Comparison of ENCODE assay signal across 8 cellular contexts in genomic region chr11:67022961-67023956, GRCh38. TPM values are rescaled to one million over a fixed set of nuclear protein-coding genes. Genes with fewer than 3 reads are reported as not detected.
DNase-seq lines count a peak whose midpoint lies in the region; ATAC-seq, FAIRE-seq and TF ChIP-seq lines count a peak whose summit lies in the region.

Gene SYT12 (plus strand): TSS chr11:67023134. CDS start chr11:67030145, 7,011 bp downstream.

- peak; percentile 23 for DNase-seq in EL
- no peak for DNase-seq in RWPE2 (ENCODE audit: low spot score)
- DNase-seq in H1 (ENCODE audit: low read depth in 1 of 2, low spot score in 2 of 2), result peak in 1 of 2 experiments; percentile 72
- DNase-seq in natural killer cell, result no peak
- no peak for DNase-seq in erythroblast (lab: John Stamatoyannopoulos, UW)
- no peak for DNase-seq in NCI-H82 treated with DMSO at 0.1 percent for 48 hours (lab: John Stamatoyannopoulos, UW; ENCODE audit: unreplicated experiment)
- DNase-seq in HCEC 1CT, result no peak

- no peak within 1 kb of the TSS for H2AFZ ChIP-seq in H1 (ENCODE audit: low read length)

- H4K8ac ChIP-seq in H1 (ENCODE audit: extremely low read depth, insufficient read depth, low read length), result peak within 1 kb of the TSS; percentile 71

- no peak for TF ChIP-seq RAD21 in H1 (IDR thresholded peaks at IDR 0.05 in 1 of 2, conservative IDR thresholded peaks at IDR 0.05 in 1 of 2; ENCODE audit: low read depth in 2 of 2, low read length in 2 of 2)

- H3K27me3 ChIP-seq in RWPE2 (ENCODE audit: insufficient read depth, poor library complexity, severe bottlenecking), result no peaks in the 10 kb centered on the region
- H3K27me3 ChIP-seq in H1 (replicated peaks in 1 of 4; ENCODE audit: control insufficient read depth in 3 of 4, extremely low read depth in 1 of 4, insufficient read depth in 3 of 4, low read length in 3 of 4), result peaks cover 24 to 37% (median 29%) of the 10 kb centered on the region in 4 experiments

- H3K4me1 ChIP-seq in RWPE2 (ENCODE audit: insufficient read depth, poor library complexity, severe bottlenecking), result peaks cover 22% of the 10 kb centered on the region
- H3K4me1 ChIP-seq in H1 (replicated peaks in 1 of 4; ENCODE audit: control insufficient read depth in 3 of 4, insufficient read depth in 4 of 4, low read length in 3 of 4), result peaks cover 2 to 9% (median 7%) of the 10 kb centered on the region in 4 experiments; a peak in 6 of 7 replicates

- H4K91ac ChIP-seq in H1 (replicated peaks; ENCODE audit: insufficient read length, low read length), result no peak within 1 kb of the TSS

- no peak within 1 kb of the TSS for H2BK120ac ChIP-seq in H1 (replicated peaks; ENCODE audit: low read depth, low read length)

- ATAC-seq in RWPE2 (ENCODE audit: low read depth) (peak; percentile 7), natural killer cell (peak in 2 of 3 donors; percentile 38 to 57), HG03571 (IDR thresholded peaks at IDR 0.05; ENCODE audit: unreplicated experiment) (no peak)

- H3K56ac ChIP-seq in H1 (replicated peaks; ENCODE audit: insufficient read length, low read depth, low read length), result no peak within 1 kb of the TSS

- H3K4me1 Mint-ChIP-seq in natural killer cell, result peaks cover 12 to 29% of the 10 kb centered on the region in 2 donors

- CTCF ChIA-PET in H1 (lab: Charles Lee; ENCODE audit: partially characterized antibody), result interaction anchor here (0.6 to 4.3 kb wide), 11 partner anchors 15 to 203 kb away, joined by 3 to 32 read pairs (median 4); partner anchors contain the start of gene C11orf86

- H3K79me2 ChIP-seq in H1 (ENCODE audit: control insufficient read depth in 1 of 2, insufficient read depth in 2 of 2, low read length in 2 of 2), result no peaks in the 10 kb centered on the region

- peaks cover 7% of the 10 kb centered on the region for H3K23me2 ChIP-seq in H1 (ENCODE audit: low read depth, low read length)

- peaks cover 25 to 27% of the 10 kb centered on the region in 2 donors for H3K27me3 Mint-ChIP-seq in natural killer cell (ENCODE audit: low read depth in 2 of 2)

- H3K9ac ChIP-seq in H1 (replicated peaks in 1 of 4; ENCODE audit: extremely low read depth in 1 of 4, low read depth in 3 of 4, low read length in 3 of 4), result no peak within 1 kb of the TSS

- intact Hi-C loops in natural killer cell (cut with micrococcal nuclease), result no loop called here

- H2BK5ac ChIP-seq in H1 (ENCODE audit: low read depth, low read length), result 0 out of 2 replicates have a peak within 1 kb of the TSS, but pooled peaks have one; percentile 44

- no peaks in the 10 kb centered on the region for H3K9me3 Mint-ChIP-seq in natural killer cell

- H3K4me3 Mint-ChIP-seq in natural killer cell, result peak within 1 kb of the TSS; percentile 84

- peaks cover 0 to 5% of the 10 kb centered on the region in 2 experiments for H4K20me1 ChIP-seq in H1 (replicated peaks in 1 of 2; ENCODE audit: control insufficient read depth in 1 of 2, insufficient read depth in 2 of 2, low read length in 2 of 2)

- H3K4me3 ChIP-seq in RWPE2 (ENCODE audit: severe bottlenecking), result peak within 1 kb of the TSS; percentile 29
- H3K4me3 ChIP-seq in H1 (ENCODE audit: extremely low read depth in 1 of 4, insufficient read depth in 2 of 4, low read depth in 3 of 4, low read length in 4 of 4), result peak within 1 kb of the TSS; percentile 36 to 63 (median 46)

- no peak within 1 kb of the TSS for H3K23ac ChIP-seq in H1 (ENCODE audit: insufficient read length)

- peak within 1 kb of the TSS; percentile 57 for H3K27ac ChIP-seq in RWPE2 (ENCODE audit: poor library complexity, severe bottlenecking)
- no peak within 1 kb of the TSS for H3K27ac ChIP-seq in H1 (ENCODE audit: low read depth, low read length)

- H2BK20ac ChIP-seq in H1 (ENCODE audit: low read length), result peak within 1 kb of the TSS; percentile 48; the same call in 1 of the 2 replicates

- H3K36me3 Mint-ChIP-seq in natural killer cell, result no peaks in the 10 kb centered on the region

- H3K4me2 ChIP-seq in H1 (ENCODE audit: insufficient read depth in 1 of 2, low read depth in 2 of 2, low read length in 2 of 2), result peak within 1 kb of the TSS; percentile 92 to 96

- TF ChIP-seq POLR2A in H1 (IDR thresholded peaks at IDR 0.05; ENCODE audit: control extremely low read depth in 1 of 2, low read depth in 2 of 2, low read length in 2 of 2) (no peak), erythroblast (IDR thresholded peaks at IDR 0.05; ENCODE audit: low read length) (no peak)

- no peak within 1 kb of the TSS for H3K14ac ChIP-seq in H1 (ENCODE audit: insufficient read length)

- no peak for TF ChIP-seq EP300 in H1 (IDR thresholded peaks at IDR 0.05; ENCODE audit: borderline replicate concordance in 1 of 2, low read depth in 2 of 2, low read length in 2 of 2)

- H3K4ac ChIP-seq in H1 (replicated peaks; ENCODE audit: insufficient read length, low read depth, low read length), result peak within 1 kb of the TSS; percentile 20

- H4K5ac ChIP-seq in H1 (ENCODE audit: insufficient read length, low read depth, low read length), result no peak within 1 kb of the TSS

- 6% methylated on average over 65 of the region's 118 CpGs; no CpG with 5 or more reads in 1 of the 2 experiments for WGBS in H1 (ENCODE audit: extremely low coverage in 1 of 2, insufficient coverage in 1 of 2, insufficient read length in 1 of 2, insufficient replicate concordance in 2 of 2, low coverage in 1 of 2, low lambda C conversion rate in 2 of 2, missing lambda C conversion rate in 1 of 2), 2 experiments

- TF ChIP-seq CTCF in RWPE2 (IDR thresholded peaks at IDR 0.05; ENCODE audit: poor library complexity, severe bottlenecking), result no peak
- TF ChIP-seq CTCF in H1 (IDR thresholded peaks at IDR 0.05; ENCODE audit: control extremely low read depth in 1 of 3, insufficient read depth in 1 of 3, low read depth in 1 of 3, low read length in 3 of 3), result no peak
- TF ChIP-seq CTCF in natural killer cell (IDR thresholded peaks at IDR 0.05), result no peak

- POLR2A ChIA-PET in H1 (lab: Charles Lee; ENCODE audit: partially characterized antibody), result interaction anchor here (0.6 to 1.5 kb wide), 6 partner anchors 8 to 171 kb away, joined by 3 to 6 read pairs (median 3); no protein-coding TSS in a partner anchor

- no peak for FAIRE-seq in H1 (lab: Jason Lieb, UNC)

- H2BK12ac ChIP-seq in H1 (ENCODE audit: low read depth, low read length), result peak within 1 kb of the TSS; percentile 80; the same call in 1 of the 2 replicates

- H3K36me3 ChIP-seq in RWPE2 (ENCODE audit: low read depth), result no peaks in the 10 kb centered on the region
- no peaks in the 10 kb centered on the region for H3K36me3 ChIP-seq in H1 (ENCODE audit: control insufficient read depth in 2 of 4, insufficient read depth in 4 of 4, low read length in 3 of 4)

- H2AK5ac ChIP-seq in H1 (ENCODE audit: low read depth, low read length), result no peak within 1 kb of the TSS; the same call in 1 of the 2 replicates

- H3K79me1 ChIP-seq in H1 (ENCODE audit: low read depth, low read length), result no peaks in the 10 kb centered on the region; the same call in 1 of the 2 replicates

- H3K9me3 ChIP-seq in RWPE2 (ENCODE audit: severe bottlenecking) (no peaks in the 10 kb centered on the region), H1 (ENCODE audit: insufficient read depth in 2 of 2, low read depth in 1 of 2, low read length in 1 of 2) (peaks cover 3 to 4% of the 10 kb centered on the region in 2 experiments; a peak in 2 of 4 replicates)

- no peak within 1 kb of the TSS; the same call in 1 of the 2 replicates for H2BK15ac ChIP-seq in H1 (ENCODE audit: low read length)

- peak within 1 kb of the TSS; percentile 48 for H3K18ac ChIP-seq in H1 (ENCODE audit: extremely low read depth, low read length)

- no peak within 1 kb of the TSS for H3K27ac Mint-ChIP-seq in natural killer cell

TF ChIP-seq in H1, 55 proteins besides CTCF, POLR2A, EP300 and RAD21 (continues in another document):
- TF ChIP-seq CHD1 (IDR thresholded peaks at IDR 0.05; ENCODE audit: low read depth, low read length) (no peak), ASH2L (IDR thresholded peaks at IDR 0.05; ENCODE audit: low read length) (peak; percentile 38), KDM4A (IDR thresholded peaks at IDR 0.05; ENCODE audit: low read depth, low read length, severe bottlenecking) (peak; percentile 79), TBP (IDR thresholded peaks at IDR 0.05; ENCODE audit: low read depth, low read length) (no peak), EGR1 (IDR thresholded peaks at IDR 0.05; ENCODE audit: borderline replicate concordance, low read depth, low read length) (no peak), HDAC2 (IDR thresholded peaks at IDR 0.05; ENCODE audit: borderline replicate concordance in 1 of 2, low read depth in 2 of 2, low read length in 2 of 2) (no peak), BRCA1 (IDR thresholded peaks at IDR 0.05; ENCODE audit: low read depth, low read length) (no peak), SUZ12 (IDR thresholded peaks at IDR 0.05; ENCODE audit: low read length) (peak; percentile 79), RBBP5 (IDR thresholded peaks at IDR 0.05; ENCODE audit: borderline replicate concordance, low read depth, low read length) (peak; percentile 67; the same call in 1 of the 2 replicates), CEBPB (IDR thresholded peaks at IDR 0.05; ENCODE audit: low read depth, low read length) (no peak), POU5F1 (IDR thresholded peaks at IDR 0.05; ENCODE audit: low read depth, low read length) (no peak), SRF (IDR thresholded peaks at IDR 0.05; ENCODE audit: low read depth, low read length) (no peak), CBX5 (IDR thresholded peaks at IDR 0.05; ENCODE audit: low read depth, low read length) (no peak), CREB1 (IDR thresholded peaks at IDR 0.05) (0 out of 2 replicates have a peak, but pooled peaks have one; percentile 18), TAF1 (IDR thresholded peaks at IDR 0.05; ENCODE audit: low read depth, low read length) (0 out of 2 replicates have a peak, but pooled peaks have one; percentile 12), SP4 (IDR thresholded peaks at IDR 0.05; ENCODE audit: low read length) (no peak), CTBP2 (IDR thresholded peaks at IDR 0.05; ENCODE audit: borderline replicate concordance, insufficient read depth, insufficient read length, low read length) (no peak), JUN (IDR thresholded peaks at IDR 0.05; ENCODE audit: low read depth, low read length) (no peak), GABPA (IDR thresholded peaks at IDR 0.05; ENCODE audit: borderline replicate concordance, insufficient read depth, low read length) (0 out of 2 replicates have a peak, but pooled peaks have one; percentile 42)

RNA-seq across cellular contexts. Expression of gene SYT12, which starts in this region (rescaled TPM):
- total RNA-seq in H1 (2021; fragmentation: NEBNext Ultra II Directional; extraction: Animal tissue kit (Norgen Biotek cat#: 25700)), result 2.8 and 3.3 TPM in 2 replicates
- 1.4 and 1.9 TPM in 2 replicates for polyA plus RNA-seq in H1 (2011; rRNA removed)
- polyA plus RNA-seq in H1 (2011; cell fraction: cytosol; rRNA removed), result 2.3 TPM
- 3.6 TPM for polyA plus RNA-seq in H1 (2011; cell fraction: nucleus; rRNA removed)
- polyA plus RNA-seq in H1 (2012, experiment 1 of 2), result 1.5 to 3.5 TPM (median 2.3 TPM) in 4 replicates
- polyA plus RNA-seq in H1 (2012, experiment 2 of 2), result 1.3 TPM
- polyA plus RNA-seq in H1 (2013, experiment 1 of 2), result 1.9 TPM
- polyA plus RNA-seq in H1 (2013, experiment 2 of 2), result 1.7 TPM
- polyA minus RNA-seq in H1 (2011; rRNA and poly(A)+ RNA removed), result 1.7 and 2.9 TPM in 2 replicates
- polyA minus RNA-seq in H1 (2011; cell fraction: cytosol; rRNA and poly(A)+ RNA removed), result 2.6 TPM
- polyA minus RNA-seq in H1 (2011; cell fraction: nucleus; rRNA and poly(A)+ RNA removed), result 3.4 TPM
- total RNA-seq in natural killer cell, result not detected

Comparison
In these comparisons a context has a peak if more than half of its experiments do, and no peak if none do; other contexts are left out.
1. Peak in ATAC-seq in natural killer cell; RNA of the gene not detected or under 1 TPM.